ENCODE assay signal across 10 cellular contexts in the genomic region with DNA sequence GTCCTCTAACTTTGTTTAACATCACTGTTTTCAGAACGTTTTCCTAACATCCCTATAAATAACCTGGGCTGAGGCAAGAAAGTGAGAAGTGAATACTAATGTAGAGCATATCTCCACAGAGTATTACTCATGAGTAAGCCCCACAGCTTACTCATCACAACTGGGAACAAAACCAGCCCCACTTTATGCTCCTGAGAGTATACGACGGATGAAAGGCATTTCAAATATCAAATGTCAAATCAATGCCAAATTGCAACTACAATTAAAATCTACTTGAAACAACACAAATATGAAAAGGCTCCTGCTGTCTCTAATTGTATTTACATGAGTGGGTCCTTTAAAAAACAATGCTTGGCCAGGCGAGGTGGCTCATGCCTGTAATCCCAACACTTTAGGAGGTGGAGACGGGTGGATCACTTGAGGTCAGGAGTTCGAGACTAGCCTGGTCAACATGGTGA. TPM values are rescaled to one million over a fixed set of nuclear protein-coding genes. Genes with fewer than 3 reads are reported as not detected.
DNase-seq lines count a peak whose midpoint lies in the region; ATAC-seq and TF ChIP-seq lines count a peak whose summit lies in the region.
"Had no signal": no experiment of that assay in that cellular context is flagged by ENCODE, and none has a peak within 500 bp of the region (broad histone marks: within the 10 kb centered on the region; RNA-seq: fewer than 3 reads in every experiment).

No MANE protein-coding gene starts in this region.

- H2BK120ac ChIP-seq in trophoblast cell (ENCODE audit: insufficient read depth, low read length, poor library complexity): no peak overlapping the region

- H3K36me3 ChIP-seq in trophoblast cell (ENCODE audit: control insufficient read depth in 1 of 2, insufficient read depth in 2 of 2, low read length in 2 of 2): peaks cover 0 to 2% of the 10 kb centered on the region in 2 experiments

- H4K91ac ChIP-seq in trophoblast cell (ENCODE audit: low read depth, low read length): peak overlapping the region; percentile 18

- no peaks in the 10 kb centered on the region for H3K4me1 Mint-ChIP-seq in immature natural killer cell

- WGBS in trophoblast cell (ENCODE audit: extremely low coverage, insufficient coverage, insufficient read length): no CpG with 5 or more reads among the region's 6 CpGs

- H3K4me3 Mint-ChIP-seq in immature natural killer cell: no peak overlapping the region
- H3K4me3 Mint-ChIP-seq: activated naive CD8-positive, alpha-beta T cell treated with anti-CD3 and anti-CD28 coated beads, Interleukin-2, amount 50 U/mL, for 24 hours had no signal

- no peak overlapping the region for H3K4me2 ChIP-seq in trophoblast cell (ENCODE audit: low read length)

- no peak overlapping the region for H4K8ac ChIP-seq in trophoblast cell (ENCODE audit: low read depth, low read length)

- peaks cover 0 to 3% (median 2%) of the 10 kb centered on the region in 3 donors for H3K27me3 Mint-ChIP-seq in immature natural killer cell (ENCODE audit: low read depth in 3 of 3)

- no peaks in the 10 kb centered on the region for H3K27me3 ChIP-seq in trophoblast cell (ENCODE audit: insufficient read depth, low read length)

- no peaks in the 10 kb centered on the region for H3K36me3 Mint-ChIP-seq in immature natural killer cell

- DNase-seq in GM04503 (ENCODE audit: low read depth) (peak; percentile 96), NCI-H460 (ENCODE audit: extremely low read depth, low read depth) (peak; percentile 7), epithelial cell of esophagus (ENCODE audit: low read depth) (peak; percentile 92), trophoblast cell (peak; percentile 10 to 55), NCI-H1694 treated with DMSO at 0.1 percent for 48 hours (lab: John Stamatoyannopoulos, UW) (no peak), iPS-NIHi7 (ENCODE audit: extremely low spot score) (no peak), left lobe of liver (ENCODE audit: low spot score) (no peak), immature natural killer cell (no peak)
- DNase-seq: activated naive CD8-positive, alpha-beta T cell treated with anti-CD3 and anti-CD28 coated beads, Interleukin-2, amount 50 U/mL, for 24 hours; left colon had no signal

- peaks cover 14% of the 10 kb centered on the region for H3K79me1 ChIP-seq in trophoblast cell (ENCODE audit: low read length)

- H3K9ac ChIP-seq in trophoblast cell (ENCODE audit: low read length): no peak overlapping the region

- no peak overlapping the region for H2AFZ ChIP-seq in trophoblast cell (ENCODE audit: insufficient read depth, low read length, poor library complexity)

- H3K27ac ChIP-seq in trophoblast cell (ENCODE audit: low read depth, low read length): peak overlapping the region; percentile 54

- H4K12ac ChIP-seq in trophoblast cell (ENCODE audit: low read depth, low read length): no peak overlapping the region

- no peak overlapping the region for H2BK5ac ChIP-seq in trophoblast cell (ENCODE audit: low read depth, low read length, poor library complexity)

- H3K4ac ChIP-seq in trophoblast cell (ENCODE audit: low read depth, low read length): no peak overlapping the region

- H3K14ac ChIP-seq in trophoblast cell (ENCODE audit: low read length): no peak overlapping the region

- peaks cover 6% of the 10 kb centered on the region for H3K79me2 ChIP-seq in trophoblast cell (ENCODE audit: control insufficient read depth, insufficient read depth, low read length, poor library complexity)

- no peaks in the 10 kb centered on the region for H3K9me3 Mint-ChIP-seq in immature natural killer cell
- H3K9me3 Mint-ChIP-seq: activated naive CD8-positive, alpha-beta T cell treated with anti-CD3 and anti-CD28 coated beads, Interleukin-2, amount 50 U/mL, for 24 hours had no signal

- H3K27ac Mint-ChIP-seq in immature natural killer cell: no peak overlapping the region
- H3K27ac Mint-ChIP-seq: activated naive CD8-positive, alpha-beta T cell treated with anti-CD3 and anti-CD28 coated beads, Interleukin-2, amount 50 U/mL, for 24 hours had no signal

- H3K4me1 ChIP-seq in trophoblast cell (ENCODE audit: control insufficient read depth in 1 of 2, insufficient read depth in 2 of 2, low read length in 2 of 2): peaks cover 11 to 19% of the 10 kb centered on the region in 2 experiments

- H3K23ac ChIP-seq in trophoblast cell (ENCODE audit: low read length): no peak overlapping the region

- H2BK12ac ChIP-seq in trophoblast cell (ENCODE audit: low read length): no peak overlapping the region

- no peak overlapping the region for H3K18ac ChIP-seq in trophoblast cell (ENCODE audit: low read length)

- no peak overlapping the region for H2AK5ac ChIP-seq in trophoblast cell (ENCODE audit: low read length)

- H3K9me3 ChIP-seq in trophoblast cell (ENCODE audit: insufficient read depth, low read depth, low read length): no peaks in the 10 kb centered on the region

- H3K4me3 ChIP-seq in epithelial cell of esophagus (ENCODE audit: low read length): no peak overlapping the region
- H3K4me3 ChIP-seq in trophoblast cell (ENCODE audit: low read depth, low read length): no peak overlapping the region

- TF ChIP-seq CTCF in epithelial cell of esophagus (IDR thresholded peaks at IDR 0.05; ENCODE audit: insufficient read depth, low read depth, low read length, missing control alignments): no peak

- ATAC-seq in left lobe of liver: no peak
- ATAC-seq: activated naive CD8-positive, alpha-beta T cell treated with anti-CD3 and anti-CD28 coated beads, Interleukin-2, amount 50 U/mL, for 24 hours; left colon had no signal

RNA-seq across cellular contexts. Expression of gene SH3RF1, which starts 41.2 kb away (rescaled TPM):
- total RNA-seq in NCI-H460 (2014; rRNA removed; shearing (Covaris generic)): 3.9 and 4.4 TPM in 2 replicates
- 1.8 and 1.9 TPM in 2 replicates for polyA plus RNA-seq in NCI-H460 (2014; cell fraction: nucleus; rRNA removed)
- polyA plus RNA-seq in trophoblast cell (2013): 13.7 and 14.0 TPM in 2 replicates
- total RNA-seq in left lobe of liver: 7.2 TPM
- polyA plus RNA-seq in immature natural killer cell: 1 to 10 TPM in 1 of 3 donors, under 1 TPM in 1, not detected in 1; 0.22 to 1.1 TPM

Comparison
In these comparisons a context has a peak if more than half of its experiments do, and no peak if none do; other contexts are left out.
1. DNase-seq: peak in GM04503 (single experiment), NCI-H460 (single experiment), epithelial cell of esophagus (single experiment) and trophoblast cell (2 of 2); none in NCI-H1694 treated with DMSO at 0.1 percent for 48 hours (single experiment), iPS-NIHi7 (single experiment), left lobe of liver (single experiment) and immature natural killer cell (0 of 3).